9 cellular contexts compared by ENCODE assay signal in genomic region chr10:93821051-93821772, GRCh38.
A peak's percentile ranks its signal among the peaks of the same experiment; 100 is the strongest.
DNase-seq lines count a peak whose midpoint lies in the region; ATAC-seq and TF ChIP-seq lines count a peak whose summit lies in the region.
"Had no signal": no experiment of that assay in that cellular context is flagged by ENCODE, and none has a peak within 500 bp of the region (broad histone marks: within the 10 kb centered on the region; RNA-seq: fewer than 3 reads in every experiment).

No MANE protein-coding gene starts in this region.

- TF ChIP-seq CTCF in GM06990 (IDR thresholded peaks at IDR 0.05; ENCODE audit: insufficient read depth, low read length, poor library complexity, severe bottlenecking) (peak; percentile 42), NB4 (IDR thresholded peaks at IDR 0.05; ENCODE audit: low read depth, low read length) (peak; percentile 18), brain microvascular endothelial cell (IDR thresholded peaks at IDR 0.05; ENCODE audit: low read depth, low read length, missing control alignments) (peak; percentile 38), nephron progenitor cell (IDR thresholded peaks at IDR 0.05) (peak; percentile 50)

- TF ChIP-seq POLR2A in NB4 (IDR thresholded peaks at IDR 0.05; ENCODE audit: extremely low read depth, insufficient read length): no peak

- in situ Hi-C loops in brain microvascular endothelial cell (cut with HindIII; ENCODE audit: low pct_ligation_motif_present, low sequenced_read_pairs): no loop called here

- H3K27me3 ChIP-seq in GM06990 (replicated peaks; ENCODE audit: control insufficient read depth, insufficient read depth, low read length) (no peaks in the 10 kb centered on the region; the same call in 1 of the 2 replicates), brain microvascular endothelial cell (replicated peaks) (no peaks in the 10 kb centered on the region)

- H3K27me3 Mint-ChIP-seq in nephron progenitor cell (ENCODE audit: low read depth, poor library complexity) (peaks cover 22% of the 10 kb centered on the region), immature natural killer cell (ENCODE audit: low read depth in 3 of 3) (peaks cover 3 to 13% (median 8%) of the 10 kb centered on the region in 3 donors)

- H3K4me3 Mint-ChIP-seq in nephron progenitor cell (no peak overlapping the region), immature natural killer cell (no peak overlapping the region)

- H3K36me3 Mint-ChIP-seq in nephron progenitor cell (ENCODE audit: low read depth): no peaks in the 10 kb centered on the region
- H3K36me3 Mint-ChIP-seq in immature natural killer cell: no peaks in the 10 kb centered on the region

- H3K9me3 Mint-ChIP-seq in nephron progenitor cell: peaks cover 7% of the 10 kb centered on the region
- no peaks in the 10 kb centered on the region for H3K9me3 Mint-ChIP-seq in immature natural killer cell

- ATAC-seq in HG02885 (IDR thresholded peaks at IDR 0.05; ENCODE audit: poor library complexity, unreplicated experiment): no peak
- no peak for ATAC-seq in GM18502 (IDR thresholded peaks at IDR 0.05; ENCODE audit: poor library complexity, unreplicated experiment)

- H3K4me1 Mint-ChIP-seq in nephron progenitor cell: peaks cover 6% of the 10 kb centered on the region
- no peaks in the 10 kb centered on the region for H3K4me1 Mint-ChIP-seq in immature natural killer cell

- DNase-seq in GM06990 (ENCODE audit: extremely low read depth, insufficient read length) (no peak), NB4 (ENCODE audit: low read depth) (peak; percentile 36), brain microvascular endothelial cell (no peak), nephron progenitor cell (no peak), inferior parietal cortex (ENCODE audit: extremely low spot score) (no peak), immature natural killer cell (no peak)

- peak overlapping the region; percentile 78 for H3K27ac Mint-ChIP-seq in nephron progenitor cell
- H3K27ac Mint-ChIP-seq in immature natural killer cell: no peak overlapping the region

- no peaks in the 10 kb centered on the region for H3K36me3 ChIP-seq in GM06990 (ENCODE audit: control insufficient read depth, insufficient read depth, low read length)
- H3K36me3 ChIP-seq in brain microvascular endothelial cell (replicated peaks): no peaks in the 10 kb centered on the region
- H3K36me3 ChIP-seq: neutrophil had no signal

- H3K27ac ChIP-seq in brain microvascular endothelial cell: no peak overlapping the region
- H3K27ac ChIP-seq: neutrophil had no signal

- no peak overlapping the region for H3K4me3 ChIP-seq in GM06990 (replicated peaks; ENCODE audit: low read depth, low read length)
- H3K4me3 ChIP-seq in NB4 (ENCODE audit: low read depth, low read length): no peak overlapping the region
- H3K4me3 ChIP-seq in brain microvascular endothelial cell (ENCODE audit: low read depth, low read length): no peak overlapping the region
